Comparison of ENCODE assay signal across 20 cellular contexts in genomic region chrX:2539586-2539985, GRCh38. TPM values are rescaled to one million over a fixed set of nuclear protein-coding genes. Genes with fewer than 3 reads are reported as not detected.
DNase-seq lines count a peak whose midpoint lies in the region; ATAC-seq and TF ChIP-seq lines count a peak whose summit lies in the region.
"Had no signal": no experiment of that assay in that cellular context is flagged by ENCODE, and none has a peak within 500 bp of the region (broad histone marks: within the 10 kb centered on the region; RNA-seq: fewer than 3 reads in every experiment).

No MANE protein-coding gene starts in this region.

- no peaks in the 10 kb centered on the region for H3K36me3 ChIP-seq in neural progenitor cell
- no peaks in the 10 kb centered on the region for H3K36me3 ChIP-seq in trophoblast cell (ENCODE audit: control insufficient read depth in 1 of 2, insufficient read depth in 2 of 2, low read length in 2 of 2)
- H3K36me3 ChIP-seq: BE2C, BLaER1 had no signal

- H3K27me3 ChIP-seq in neural progenitor cell (no peaks in the 10 kb centered on the region), trophoblast cell (ENCODE audit: insufficient read depth, low read length) (no peaks in the 10 kb centered on the region)
- H3K27me3 ChIP-seq: BE2C, BLaER1 had no signal

- H2BK12ac ChIP-seq in trophoblast cell (ENCODE audit: low read length): no peak overlapping the region

- H3K4me2 ChIP-seq in neural progenitor cell (no peak overlapping the region), trophoblast cell (ENCODE audit: low read length) (no peak overlapping the region)
- H3K4me2 ChIP-seq: BLaER1 had no signal

- no peak overlapping the region for H2BK5ac ChIP-seq in trophoblast cell (ENCODE audit: low read depth, low read length, poor library complexity)

- DNase-seq in astrocyte of the hippocampus (ENCODE audit: low read depth, low spot score) (peak; percentile 3), neural progenitor cell (ENCODE audit: low spot score) (no peak), trophoblast cell (peak; percentile 75 to 87), DMS153 treated with DMSO at 0.1 percent for 48 hours (lab: John Stamatoyannopoulos, UW; ENCODE audit: unreplicated experiment) (no peak)
- DNase-seq in naive thymus-derived CD8-positive, alpha-beta T cell: no peak
- DNase-seq: 8988T; ACHN; BE2C; C1 segment of cervical spinal cord; CD4-positive, alpha-beta memory T cell; CD4-positive, CD25-positive, alpha-beta regulatory T cell; CD8-positive, alpha-beta memory T cell; COR-L47; DMS 273 treated with DMSO at 0.1 percent for 48 hours; DMS153; DMS79 treated with DMSO at 0.1 percent for 48 hours; GF-D8 had no signal

- H3K79me1 ChIP-seq in trophoblast cell (ENCODE audit: low read length): no peaks in the 10 kb centered on the region

- no peaks in the 10 kb centered on the region for H4K20me1 ChIP-seq in neural progenitor cell (ENCODE audit: low read depth)
- H4K20me1 ChIP-seq: BLaER1 had no signal

- H2BK120ac ChIP-seq in trophoblast cell (ENCODE audit: insufficient read depth, low read length, poor library complexity): no peak overlapping the region

- peak overlapping the region; percentile 82 for H3K27ac Mint-ChIP-seq in neural progenitor cell
- H3K27ac Mint-ChIP-seq in naive thymus-derived CD8-positive, alpha-beta T cell: no peak overlapping the region
- H3K27ac Mint-ChIP-seq: CD14-positive monocyte; CD4-positive, alpha-beta memory T cell; CD4-positive, CD25-positive, alpha-beta regulatory T cell had no signal

- H3F3A ChIP-seq in neural progenitor cell (ENCODE audit: low read depth): peaks cover 15% of the 10 kb centered on the region

- H4K91ac ChIP-seq in trophoblast cell (ENCODE audit: low read depth, low read length): no peak overlapping the region

- H2AK5ac ChIP-seq in trophoblast cell (ENCODE audit: low read length): no peak overlapping the region

- H3K23ac ChIP-seq in trophoblast cell (ENCODE audit: low read length): no peak overlapping the region

- H2AFZ ChIP-seq in neural progenitor cell (replicated peaks) (no peak overlapping the region), trophoblast cell (ENCODE audit: insufficient read depth, low read length, poor library complexity) (no peak overlapping the region)

- no peak overlapping the region for H3K14ac ChIP-seq in trophoblast cell (ENCODE audit: low read length)

- H4K8ac ChIP-seq in trophoblast cell (ENCODE audit: low read depth, low read length): no peak overlapping the region

- H3K18ac ChIP-seq in trophoblast cell (ENCODE audit: low read length): no peak overlapping the region

- no peak overlapping the region for H3K9ac ChIP-seq in neural progenitor cell
- H3K9ac ChIP-seq in trophoblast cell (ENCODE audit: low read length): no peak overlapping the region
- H3K9ac ChIP-seq: BLaER1 had no signal

- H3K36me3 Mint-ChIP-seq in neural progenitor cell: no peaks in the 10 kb centered on the region
- H3K36me3 Mint-ChIP-seq in naive thymus-derived CD8-positive, alpha-beta T cell: no peaks in the 10 kb centered on the region
- H3K36me3 Mint-ChIP-seq: CD14-positive monocyte; CD4-positive, alpha-beta memory T cell; CD4-positive, CD25-positive, alpha-beta regulatory T cell; CD8-positive, alpha-beta memory T cell had no signal

- H4K12ac ChIP-seq in trophoblast cell (ENCODE audit: low read depth, low read length): no peak overlapping the region

- no peak for ATAC-seq in GM21619 (IDR thresholded peaks at IDR 0.05; ENCODE audit: unreplicated experiment)
- ATAC-seq in naive thymus-derived CD8-positive, alpha-beta T cell: no peak

- H3K4me1 ChIP-seq in neural progenitor cell (peaks cover 20% of the 10 kb centered on the region), trophoblast cell (ENCODE audit: control insufficient read depth in 1 of 2, insufficient read depth in 2 of 2, low read length in 2 of 2) (no peaks in the 10 kb centered on the region)
- H3K4me1 ChIP-seq: BE2C had no signal

- TF ChIP-seq CTCF in neural progenitor cell (IDR thresholded peaks at IDR 0.05): no peak

- no peak overlapping the region for H3K4me3 Mint-ChIP-seq in neural progenitor cell
- no peak overlapping the region for H3K4me3 Mint-ChIP-seq in naive thymus-derived CD8-positive, alpha-beta T cell
- H3K4me3 Mint-ChIP-seq: CD14-positive monocyte; CD4-positive, alpha-beta memory T cell; CD4-positive, CD25-positive, alpha-beta regulatory T cell; CD8-positive, alpha-beta memory T cell had no signal

- no CpG with 5 or more reads among the region's 3 CpGs for WGBS in trophoblast cell (ENCODE audit: extremely low coverage, insufficient coverage, insufficient read length)

- H3K4me1 Mint-ChIP-seq in neural progenitor cell: peaks cover 32% of the 10 kb centered on the region
- H3K4me1 Mint-ChIP-seq in naive thymus-derived CD8-positive, alpha-beta T cell: no peaks in the 10 kb centered on the region
- H3K4me1 Mint-ChIP-seq: CD4-positive, alpha-beta memory T cell; CD4-positive, CD25-positive, alpha-beta regulatory T cell; CD8-positive, alpha-beta memory T cell had no signal

- POLR2A ChIA-PET in naive thymus-derived CD8-positive, alpha-beta T cell (lab: Charles Lee): no interaction called here

- H3K9me3 Mint-ChIP-seq in neural progenitor cell: peaks cover 6% of the 10 kb centered on the region
- H3K9me3 Mint-ChIP-seq in naive thymus-derived CD8-positive, alpha-beta T cell: no peaks in the 10 kb centered on the region
- H3K9me3 Mint-ChIP-seq: CD4-positive, alpha-beta memory T cell had no signal

- H3K79me2 ChIP-seq in neural progenitor cell (ENCODE audit: low read depth) (no peaks in the 10 kb centered on the region), trophoblast cell (ENCODE audit: control insufficient read depth, insufficient read depth, low read length, poor library complexity) (no peaks in the 10 kb centered on the region)

- H3K4me3 ChIP-seq in neural progenitor cell (no peak overlapping the region), trophoblast cell (ENCODE audit: low read depth, low read length) (no peak overlapping the region)
- H3K4me3 ChIP-seq: BLaER1 had no signal

- H3K27ac ChIP-seq in neural progenitor cell: no peak overlapping the region
- no peak overlapping the region for H3K27ac ChIP-seq in trophoblast cell (ENCODE audit: low read depth, low read length)
- H3K27ac ChIP-seq: BLaER1 had no signal

- no peak overlapping the region for H3K4ac ChIP-seq in trophoblast cell (ENCODE audit: low read depth, low read length)

- H3K27me3 Mint-ChIP-seq in neural progenitor cell (ENCODE audit: insufficient read depth, low read depth): peaks cover 14% of the 10 kb centered on the region
- H3K27me3 Mint-ChIP-seq in naive thymus-derived CD8-positive, alpha-beta T cell: peaks cover 0 to 18% (median 9%) of the 10 kb centered on the region in 5 donors

- H3K9me3 ChIP-seq in neural progenitor cell (ENCODE audit: low read depth) (no peaks in the 10 kb centered on the region), trophoblast cell (ENCODE audit: insufficient read depth, low read depth, low read length) (peaks cover under 1% of the 10 kb centered on the region)
- H3K9me3 ChIP-seq: BE2C, BLaER1 had no signal

RNA-seq across cellular contexts. Expression of gene DHRSX, which starts 38.8 kb away (rescaled TPM):
- total RNA-seq in neural progenitor cell (ENCODE audit: low replicate concordance): 25.6 and 31.8 TPM in 2 replicates
- 17.6 and 17.7 TPM in 2 replicates for polyA plus RNA-seq in trophoblast cell (2013)
- total RNA-seq in naive thymus-derived CD8-positive, alpha-beta T cell: 10 to 100 TPM; 17.1 TPM
- polyA plus RNA-seq in naive thymus-derived CD8-positive, alpha-beta T cell: 10 to 100 TPM; 17.2 to 20.8 (median 20.4) TPM

RNA-seq across cellular contexts. Expression of gene ZBED1, which starts 38.8 kb away (rescaled TPM):
- total RNA-seq in neural progenitor cell (ENCODE audit: low replicate concordance): 36.9 and 37.0 TPM in 2 replicates
- polyA plus RNA-seq in trophoblast cell (2013): 15.4 and 16.5 TPM in 2 replicates
- total RNA-seq in naive thymus-derived CD8-positive, alpha-beta T cell: 10 to 100 TPM; 27.8 to 32.6 TPM
- polyA plus RNA-seq in naive thymus-derived CD8-positive, alpha-beta T cell: 10 to 100 TPM; 25.6 to 43.4 (median 36.7) TPM

Comparison
In these comparisons a context has a peak if more than half of its experiments do, and no peak if none do; other contexts are left out.
1. DNase-seq: peak in astrocyte of the hippocampus (single experiment) and trophoblast cell (2 of 2); none in neural progenitor cell (single experiment), DMS153 treated with DMSO at 0.1 percent for 48 hours (single experiment) and naive thymus-derived CD8-positive, alpha-beta T cell (0 of 10).